2 cellular contexts compared by ENCODE assay signal in the genomic region with DNA sequence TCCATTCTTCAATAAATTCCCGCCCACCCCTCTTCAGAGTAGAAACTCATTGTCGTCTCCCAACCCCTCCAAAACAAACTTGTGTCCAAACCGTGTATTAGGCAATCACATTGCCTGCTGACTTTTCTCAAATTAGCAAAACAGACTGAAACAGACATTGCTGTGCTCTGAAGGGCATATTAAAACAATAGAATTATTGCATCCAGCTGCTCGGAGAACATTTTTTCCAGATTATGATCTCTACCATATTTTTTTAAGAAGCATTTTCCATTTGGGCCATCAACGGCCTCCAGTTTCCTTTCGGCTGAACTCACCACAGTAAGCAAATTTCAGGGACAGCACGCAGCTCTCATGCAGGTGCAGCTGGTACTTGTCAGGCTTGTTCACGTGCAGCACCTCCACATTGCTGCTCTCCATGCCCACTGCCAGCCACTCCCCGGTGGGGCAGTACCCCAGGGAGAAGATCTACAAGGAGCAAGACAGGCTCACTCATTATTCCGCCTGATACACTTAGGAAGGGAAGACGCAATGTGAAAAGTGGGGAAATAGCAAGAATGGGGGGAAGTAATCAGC.
A peak's percentile ranks its signal among the peaks of the same experiment; 100 is the strongest.
TF ChIP-seq lines count a peak whose summit lies in the region.

No MANE protein-coding gene starts in this region.

TF ChIP-seq in SK-N-SH treated with all-trans-retinoic acid at 6 μM for 48 hours, 23 proteins besides CTCF, POLR2A, EP300 and RAD21 (continued from another document):
- TF ChIP-seq, protein P1, sequence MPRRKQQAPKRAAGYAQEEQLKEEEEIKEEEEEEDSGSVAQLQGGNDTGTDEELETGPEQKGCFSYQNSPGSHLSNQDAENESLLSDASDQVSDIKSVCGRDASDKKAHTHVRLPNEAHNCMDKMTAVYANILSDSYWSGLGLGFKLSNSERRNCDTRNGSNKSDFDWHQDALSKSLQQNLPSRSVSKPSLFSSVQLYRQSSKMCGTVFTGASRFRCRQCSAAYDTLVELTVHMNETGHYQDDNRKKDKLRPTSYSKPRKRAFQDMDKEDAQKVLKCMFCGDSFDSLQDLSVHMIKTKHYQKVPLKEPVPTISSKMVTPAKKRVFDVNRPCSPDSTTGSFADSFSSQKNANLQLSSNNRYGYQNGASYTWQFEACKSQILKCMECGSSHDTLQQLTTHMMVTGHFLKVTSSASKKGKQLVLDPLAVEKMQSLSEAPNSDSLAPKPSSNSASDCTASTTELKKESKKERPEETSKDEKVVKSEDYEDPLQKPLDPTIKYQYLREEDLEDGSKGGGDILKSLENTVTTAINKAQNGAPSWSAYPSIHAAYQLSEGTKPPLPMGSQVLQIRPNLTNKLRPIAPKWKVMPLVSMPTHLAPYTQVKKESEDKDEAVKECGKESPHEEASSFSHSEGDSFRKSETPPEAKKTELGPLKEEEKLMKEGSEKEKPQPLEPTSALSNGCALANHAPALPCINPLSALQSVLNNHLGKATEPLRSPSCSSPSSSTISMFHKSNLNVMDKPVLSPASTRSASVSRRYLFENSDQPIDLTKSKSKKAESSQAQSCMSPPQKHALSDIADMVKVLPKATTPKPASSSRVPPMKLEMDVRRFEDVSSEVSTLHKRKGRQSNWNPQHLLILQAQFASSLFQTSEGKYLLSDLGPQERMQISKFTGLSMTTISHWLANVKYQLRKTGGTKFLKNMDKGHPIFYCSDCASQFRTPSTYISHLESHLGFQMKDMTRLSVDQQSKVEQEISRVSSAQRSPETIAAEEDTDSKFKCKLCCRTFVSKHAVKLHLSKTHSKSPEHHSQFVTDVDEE (CRISPR knock-in tag; IDR thresholded peaks at IDR 0.05) = 0 out of 2 replicates have a peak, but pooled peaks have one; percentile 15
- TF ChIP-seq SNAI2 (CRISPR knock-in tag; IDR thresholded peaks at IDR 0.05) (0 out of 2 replicates have a peak, but pooled peaks have one; percentile 50), CSDC2 (CRISPR knock-in tag; IDR thresholded peaks at IDR 0.05) (no peak), TCF4 (CRISPR knock-in tag; IDR thresholded peaks at IDR 0.05; ENCODE audit: borderline replicate concordance) (peak; percentile 81)
TF ChIP-seq in SK-N-SH treated with all-trans-retinoic acid at 6 μM for 48 hours: peak in this region for 3.

TF ChIP-seq in endothelial cell of umbilical vein, 7 proteins besides CTCF, POLR2A, EP300 and RAD21 (continued from another document):
- TF ChIP-seq GATA2 (IDR thresholded peaks at IDR 0.05; ENCODE audit: insufficient read depth, insufficient read length, low read depth, low read length) = no peak
- no peak for TF ChIP-seq EZH2 (IDR thresholded peaks at IDR 0.05; ENCODE audit: borderline replicate concordance, low read depth, low read length, severe bottlenecking)
